In genomic region chr7:138237995-138238394, GRCh38 we compare ENCODE assay signal across 1 cellular context.
TF ChIP-seq lines count a peak whose summit lies in the region.

No MANE protein-coding gene starts in this region.

TF ChIP-seq in HepG2, 621 proteins besides CTCF, POLR2A, EP300 and RAD21 (continued from another document and continues in another):
- TF ChIP-seq DPF2 (CRISPR knock-in tag; IDR thresholded peaks at IDR 0.05; ENCODE audit: borderline replicate concordance, low read depth) (no peak), ONECUT2 (CRISPR knock-in tag; IDR thresholded peaks at IDR 0.05) (peak; percentile 31; the same call in 1 of the 2 replicates), PATZ1 (CRISPR knock-in tag; IDR thresholded peaks at IDR 0.05) (no peak), HOMEZ (CRISPR knock-in tag; IDR thresholded peaks at IDR 0.05; ENCODE audit: low read depth) (peak; percentile 93; the same call in 1 of the 2 replicates), SOX5 (CRISPR knock-in tag; IDR thresholded peaks at IDR 0.05; ENCODE audit: borderline replicate concordance) (peak; percentile 35; the same call in 1 of the 2 replicates), FOXA1 (IDR thresholded peaks at IDR 0.05) (peak; percentile 68; the same call in 1 of the 2 replicates), FOXA1 (CRISPR knock-in tag; IDR thresholded peaks at IDR 0.05) (peak; percentile 87), POLR2G (IDR thresholded peaks at IDR 0.05; ENCODE audit: low read depth, low read length) (no peak), PPARG (CRISPR knock-in tag; conservative IDR thresholded peaks at IDR 0.05) (0 out of 2 replicates have a peak, but pooled peaks have one; percentile 10), FOXJ3 (CRISPR knock-in tag; IDR thresholded peaks at IDR 0.05; ENCODE audit: borderline replicate concordance) (peak; percentile 87; the same call in 1 of the 2 replicates), ZHX2 (IDR thresholded peaks at IDR 0.05; ENCODE audit: low read depth) (0 out of 2 replicates have a peak, but pooled peaks have one; percentile 41), ZHX2 (CRISPR knock-in tag; IDR thresholded peaks at IDR 0.05; ENCODE audit: borderline replicate concordance) (no peak), NR2F2 (IDR thresholded peaks at IDR 0.05; ENCODE audit: borderline replicate concordance, low read depth) (peak; percentile 31; the same call in 1 of the 2 replicates), TAF15 (IDR thresholded peaks at IDR 0.05; ENCODE audit: low read depth, low read length, poor library complexity, severe bottlenecking) (no peak), ZNF766 (CRISPR knock-in tag; IDR thresholded peaks at IDR 0.05; ENCODE audit: borderline replicate concordance) (no peak), ZNF224 (CRISPR knock-in tag; IDR thresholded peaks at IDR 0.05) (no peak), BCL6 (CRISPR knock-in tag; IDR thresholded peaks at IDR 0.05) (peak; percentile 67), JUNB (CRISPR knock-in tag; IDR thresholded peaks at IDR 0.05; ENCODE audit: borderline replicate concordance) (0 out of 2 replicates have a peak, but pooled peaks have one; percentile 20), KDM5B (CRISPR knock-in tag; IDR thresholded peaks at IDR 0.05; ENCODE audit: borderline replicate concordance) (no peak), SRSF4 (IDR thresholded peaks at IDR 0.05; ENCODE audit: low read depth, low read length, poor library complexity, severe bottlenecking) (no peak), RXRA (CRISPR knock-in tag; IDR thresholded peaks at IDR 0.05) (no peak), ZNF792 (CRISPR knock-in tag; IDR thresholded peaks at IDR 0.05) (peak; percentile 77), TEAD3 (CRISPR knock-in tag; optimal IDR thresholded peaks at IDR 0.05; ENCODE audit: borderline replicate concordance) (peak; percentile 81), THAP7 (CRISPR knock-in tag; IDR thresholded peaks at IDR 0.05) (no peak)
- TF ChIP-seq, protein P1, sequence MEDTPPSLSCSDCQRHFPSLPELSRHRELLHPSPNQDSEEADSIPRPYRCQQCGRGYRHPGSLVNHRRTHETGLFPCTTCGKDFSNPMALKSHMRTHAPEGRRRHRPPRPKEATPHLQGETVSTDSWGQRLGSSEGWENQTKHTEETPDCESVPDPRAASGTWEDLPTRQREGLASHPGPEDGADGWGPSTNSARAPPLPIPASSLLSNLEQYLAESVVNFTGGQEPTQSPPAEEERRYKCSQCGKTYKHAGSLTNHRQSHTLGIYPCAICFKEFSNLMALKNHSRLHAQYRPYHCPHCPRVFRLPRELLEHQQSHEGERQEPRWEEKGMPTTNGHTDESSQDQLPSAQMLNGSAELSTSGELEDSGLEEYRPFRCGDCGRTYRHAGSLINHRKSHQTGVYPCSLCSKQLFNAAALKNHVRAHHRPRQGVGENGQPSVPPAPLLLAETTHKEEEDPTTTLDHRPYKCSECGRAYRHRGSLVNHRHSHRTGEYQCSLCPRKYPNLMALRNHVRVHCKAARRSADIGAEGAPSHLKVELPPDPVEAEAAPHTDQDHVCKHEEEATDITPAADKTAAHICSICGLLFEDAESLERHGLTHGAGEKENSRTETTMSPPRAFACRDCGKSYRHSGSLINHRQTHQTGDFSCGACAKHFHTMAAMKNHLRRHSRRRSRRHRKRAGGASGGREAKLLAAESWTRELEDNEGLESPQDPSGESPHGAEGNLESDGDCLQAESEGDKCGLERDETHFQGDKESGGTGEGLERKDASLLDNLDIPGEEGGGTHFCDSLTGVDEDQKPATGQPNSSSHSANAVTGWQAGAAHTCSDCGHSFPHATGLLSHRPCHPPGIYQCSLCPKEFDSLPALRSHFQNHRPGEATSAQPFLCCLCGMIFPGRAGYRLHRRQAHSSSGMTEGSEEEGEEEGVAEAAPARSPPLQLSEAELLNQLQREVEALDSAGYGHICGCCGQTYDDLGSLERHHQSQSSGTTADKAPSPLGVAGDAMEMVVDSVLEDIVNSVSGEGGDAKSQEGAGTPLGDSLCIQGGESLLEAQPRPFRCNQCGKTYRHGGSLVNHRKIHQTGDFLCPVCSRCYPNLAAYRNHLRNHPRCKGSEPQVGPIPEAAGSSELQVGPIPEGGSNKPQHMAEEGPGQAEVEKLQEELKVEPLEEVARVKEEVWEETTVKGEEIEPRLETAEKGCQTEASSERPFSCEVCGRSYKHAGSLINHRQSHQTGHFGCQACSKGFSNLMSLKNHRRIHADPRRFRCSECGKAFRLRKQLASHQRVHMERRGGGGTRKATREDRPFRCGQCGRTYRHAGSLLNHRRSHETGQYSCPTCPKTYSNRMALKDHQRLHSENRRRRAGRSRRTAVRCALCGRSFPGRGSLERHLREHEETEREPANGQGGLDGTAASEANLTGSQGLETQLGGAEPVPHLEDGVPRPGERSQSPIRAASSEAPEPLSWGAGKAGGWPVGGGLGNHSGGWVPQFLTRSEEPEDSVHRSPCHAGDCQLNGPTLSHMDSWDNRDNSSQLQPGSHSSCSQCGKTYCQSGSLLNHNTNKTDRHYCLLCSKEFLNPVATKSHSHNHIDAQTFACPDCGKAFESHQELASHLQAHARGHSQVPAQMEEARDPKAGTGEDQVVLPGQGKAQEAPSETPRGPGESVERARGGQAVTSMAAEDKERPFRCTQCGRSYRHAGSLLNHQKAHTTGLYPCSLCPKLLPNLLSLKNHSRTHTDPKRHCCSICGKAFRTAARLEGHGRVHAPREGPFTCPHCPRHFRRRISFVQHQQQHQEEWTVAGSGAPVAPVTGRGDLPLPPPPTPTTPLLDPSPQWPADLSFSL (CRISPR knock-in tag; IDR thresholded peaks at IDR 0.05): peak; percentile 73; the same call in 1 of the 2 replicates
- TF ChIP-seq, protein P2, sequence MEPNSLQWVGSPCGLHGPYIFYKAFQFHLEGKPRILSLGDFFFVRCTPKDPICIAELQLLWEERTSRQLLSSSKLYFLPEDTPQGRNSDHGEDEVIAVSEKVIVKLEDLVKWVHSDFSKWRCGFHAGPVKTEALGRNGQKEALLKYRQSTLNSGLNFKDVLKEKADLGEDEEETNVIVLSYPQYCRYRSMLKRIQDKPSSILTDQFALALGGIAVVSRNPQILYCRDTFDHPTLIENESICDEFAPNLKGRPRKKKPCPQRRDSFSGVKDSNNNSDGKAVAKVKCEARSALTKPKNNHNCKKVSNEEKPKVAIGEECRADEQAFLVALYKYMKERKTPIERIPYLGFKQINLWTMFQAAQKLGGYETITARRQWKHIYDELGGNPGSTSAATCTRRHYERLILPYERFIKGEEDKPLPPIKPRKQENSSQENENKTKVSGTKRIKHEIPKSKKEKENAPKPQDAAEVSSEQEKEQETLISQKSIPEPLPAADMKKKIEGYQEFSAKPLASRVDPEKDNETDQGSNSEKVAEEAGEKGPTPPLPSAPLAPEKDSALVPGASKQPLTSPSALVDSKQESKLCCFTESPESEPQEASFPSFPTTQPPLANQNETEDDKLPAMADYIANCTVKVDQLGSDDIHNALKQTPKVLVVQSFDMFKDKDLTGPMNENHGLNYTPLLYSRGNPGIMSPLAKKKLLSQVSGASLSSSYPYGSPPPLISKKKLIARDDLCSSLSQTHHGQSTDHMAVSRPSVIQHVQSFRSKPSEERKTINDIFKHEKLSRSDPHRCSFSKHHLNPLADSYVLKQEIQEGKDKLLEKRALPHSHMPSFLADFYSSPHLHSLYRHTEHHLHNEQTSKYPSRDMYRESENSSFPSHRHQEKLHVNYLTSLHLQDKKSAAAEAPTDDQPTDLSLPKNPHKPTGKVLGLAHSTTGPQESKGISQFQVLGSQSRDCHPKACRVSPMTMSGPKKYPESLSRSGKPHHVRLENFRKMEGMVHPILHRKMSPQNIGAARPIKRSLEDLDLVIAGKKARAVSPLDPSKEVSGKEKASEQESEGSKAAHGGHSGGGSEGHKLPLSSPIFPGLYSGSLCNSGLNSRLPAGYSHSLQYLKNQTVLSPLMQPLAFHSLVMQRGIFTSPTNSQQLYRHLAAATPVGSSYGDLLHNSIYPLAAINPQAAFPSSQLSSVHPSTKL (CRISPR knock-in tag; IDR thresholded peaks at IDR 0.05): peak; percentile 88
- TF ChIP-seq, protein P3, sequence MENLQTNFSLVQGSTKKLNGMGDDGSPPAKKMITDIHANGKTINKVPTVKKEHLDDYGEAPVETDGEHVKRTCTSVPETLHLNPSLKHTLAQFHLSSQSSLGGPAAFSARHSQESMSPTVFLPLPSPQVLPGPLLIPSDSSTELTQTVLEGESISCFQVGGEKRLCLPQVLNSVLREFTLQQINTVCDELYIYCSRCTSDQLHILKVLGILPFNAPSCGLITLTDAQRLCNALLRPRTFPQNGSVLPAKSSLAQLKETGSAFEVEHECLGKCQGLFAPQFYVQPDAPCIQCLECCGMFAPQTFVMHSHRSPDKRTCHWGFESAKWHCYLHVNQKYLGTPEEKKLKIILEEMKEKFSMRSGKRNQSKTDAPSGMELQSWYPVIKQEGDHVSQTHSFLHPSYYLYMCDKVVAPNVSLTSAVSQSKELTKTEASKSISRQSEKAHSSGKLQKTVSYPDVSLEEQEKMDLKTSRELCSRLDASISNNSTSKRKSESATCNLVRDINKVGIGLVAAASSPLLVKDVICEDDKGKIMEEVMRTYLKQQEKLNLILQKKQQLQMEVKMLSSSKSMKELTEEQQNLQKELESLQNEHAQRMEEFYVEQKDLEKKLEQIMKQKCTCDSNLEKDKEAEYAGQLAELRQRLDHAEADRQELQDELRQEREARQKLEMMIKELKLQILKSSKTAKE (CRISPR knock-in tag; IDR thresholded peaks at IDR 0.05; ENCODE audit: borderline replicate concordance): no peak
- TF ChIP-seq, protein P4, sequence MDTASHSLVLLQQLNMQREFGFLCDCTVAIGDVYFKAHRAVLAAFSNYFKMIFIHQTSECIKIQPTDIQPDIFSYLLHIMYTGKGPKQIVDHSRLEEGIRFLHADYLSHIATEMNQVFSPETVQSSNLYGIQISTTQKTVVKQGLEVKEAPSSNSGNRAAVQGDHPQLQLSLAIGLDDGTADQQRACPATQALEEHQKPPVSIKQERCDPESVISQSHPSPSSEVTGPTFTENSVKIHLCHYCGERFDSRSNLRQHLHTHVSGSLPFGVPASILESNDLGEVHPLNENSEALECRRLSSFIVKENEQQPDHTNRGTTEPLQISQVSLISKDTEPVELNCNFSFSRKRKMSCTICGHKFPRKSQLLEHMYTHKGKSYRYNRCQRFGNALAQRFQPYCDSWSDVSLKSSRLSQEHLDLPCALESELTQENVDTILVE (CRISPR knock-in tag; IDR thresholded peaks at IDR 0.05): 0 out of 2 replicates have a peak, but pooled peaks have one; percentile 57
